8 cellular contexts compared by ENCODE assay signal in the genomic region with DNA sequence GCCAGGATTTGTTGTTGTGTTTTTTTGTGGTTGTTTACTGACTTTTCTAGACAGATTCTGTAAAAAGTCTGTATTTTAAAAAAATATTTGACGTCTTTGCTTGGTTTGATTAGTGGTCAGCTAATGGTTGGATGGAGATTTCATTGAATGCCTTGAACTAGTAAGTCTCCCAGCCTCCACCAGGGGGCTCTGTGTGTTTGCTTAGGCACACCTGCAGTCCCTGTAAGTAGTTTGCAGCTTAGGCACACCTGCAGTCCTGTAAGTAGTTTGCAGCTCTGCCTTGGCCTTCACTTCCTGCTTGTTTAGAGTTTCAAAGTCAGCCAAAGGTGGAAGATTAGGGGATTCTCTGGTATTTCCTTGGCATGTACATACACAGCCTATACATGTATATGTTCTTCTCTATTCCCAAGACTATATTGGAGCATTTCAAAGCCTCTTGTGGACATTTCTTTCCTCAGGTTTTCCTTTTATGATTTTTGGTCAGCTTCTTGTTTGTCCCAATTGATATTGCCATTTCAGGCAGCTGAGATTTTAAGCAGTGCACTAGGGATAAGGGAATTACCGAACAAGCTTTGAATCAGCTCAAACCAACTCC.
DNase-seq lines count a peak whose midpoint lies in the region; ATAC-seq and TF ChIP-seq lines count a peak whose summit lies in the region.

No MANE protein-coding gene starts in this region.

- intact Hi-C loops in adrenal gland (cut with DNase I), result no loop called here

- H3K4me1 ChIP-seq in adrenal gland (replicated peaks in 1 of 2), result peaks cover 2 to 7% of the 10 kb centered on the region in 2 donors

- peak; percentile 100 for ATAC-seq in GM21515 (IDR thresholded peaks at IDR 0.05; ENCODE audit: unreplicated experiment)

- DNase-seq in ELF-1 (ENCODE audit: low read depth, low spot score) (peak; percentile 80), HS-5 (ENCODE audit: low read depth) (peak; percentile 10), T follicular helper cell (ENCODE audit: low read depth) (peak; percentile 41), adrenal gland (peak; percentile 42 to 85 (median 71)), iPS DF 19.7 (ENCODE audit: low read depth, low spot score) (peak; percentile 67), NCI-H1436 (lab: John Stamatoyannopoulos, UW) (no peak)
- DNase-seq in stimulated activated CD4-positive, alpha-beta T cell treated with anti-CD3 and anti-CD28 coated beads, Interleukin-1b, Interleukin-23, amount 100 ng/mL, for 4 hours (ENCODE audit: low read depth in 2 of 2), result peak; percentile 43 to 49

- no peaks in the 10 kb centered on the region for H3K27me3 ChIP-seq in adrenal gland

- no peak overlapping the region for H3K4me3 ChIP-seq in adrenal gland

- no peaks in the 10 kb centered on the region for H3K36me3 ChIP-seq in adrenal gland (replicated peaks in 1 of 2)

- 88 to 94% (median 94%) methylated on average over 2 of the region's 2 CpGs for WGBS in adrenal gland, 4 donors

- no peaks in the 10 kb centered on the region for H3K9me3 ChIP-seq in adrenal gland (replicated peaks in 1 of 3)

- TF ChIP-seq CTCF in adrenal gland (IDR thresholded peaks at IDR 0.05), result peak; percentile 33 to 63 (median 58)

- no peak overlapping the region for H3K27ac ChIP-seq in adrenal gland

- no peak for TF ChIP-seq POLR2A in adrenal gland (IDR thresholded peaks at IDR 0.05)
